In genomic region chr6:88882536-88882935, GRCh38 we compare ENCODE assay signal across 28 cellular contexts.
"Had no signal": no experiment of that assay in that cellular context is flagged by ENCODE, and none has a peak within 500 bp of the region (broad histone marks: within the 10 kb centered on the region; RNA-seq: fewer than 3 reads in every experiment).

No MANE protein-coding gene starts in this region.

- H3K27me3 Mint-ChIP-seq: naive B cell; natural killer cell treated with Interleukin-12 subunit alpha and Interleukin-12 subunit beta and Interleukin-15 and Interleukin-18, amount 100 ng/mL, for 72 hours had no signal

- H3K4me3 ChIP-seq: coronary artery, left lung, mucosa of descending colon, prostate gland, right atrium auricular region, smooth muscle cell, stomach, thyroid gland, vagina had no signal

- H3K36me3 ChIP-seq: prostate gland, thyroid gland had no signal

- H3K4me2 ChIP-seq: smooth muscle cell had no signal

- FAIRE-seq: frontal cortex, islet of Langerhans had no signal

- H3K27me3 ChIP-seq: left lung, right atrium auricular region, stomach, thyroid gland, vagina had no signal

- H3K4me3 Mint-ChIP-seq: mesothelial cell of epicardium; naive B cell; natural killer cell treated with Interleukin-12 subunit alpha and Interleukin-12 subunit beta and Interleukin-15 and Interleukin-18, amount 100 ng/mL, for 72 hours; neural crest cell had no signal

- H3K4me1 ChIP-seq: left lung, prostate gland, right atrium auricular region, thyroid gland, vagina had no signal

- H3K27ac ChIP-seq: coronary artery, left lung, prostate gland, right atrium auricular region, stomach, thyroid gland, vagina had no signal

- H3K9me3 ChIP-seq: mucosa of descending colon, prostate gland, right atrium auricular region, stomach, thyroid gland, vagina had no signal

- H3K9me3 Mint-ChIP-seq: naive B cell; natural killer cell treated with Interleukin-12 subunit alpha and Interleukin-12 subunit beta and Interleukin-15 and Interleukin-18, amount 100 ng/mL, for 72 hours had no signal

- DNase-seq: dermis blood vessel endothelial cell; effector CD4-positive, alpha-beta T cell; head of caudate nucleus; left cardiac atrium; left lung; mesenchymal stem cell; mucosa of descending colon; naive B cell; nucleus accumbens; stimulated activated CD4-positive, alpha-beta T cell treated with anti-CD3 and anti-CD28 coated beads, Interleukin-12 subunit alpha, Interleukin-12 subunit beta, amount 100 ng/mL, for 4 hours; stimulated activated CD4-positive, alpha-beta T cell treated with anti-CD3 and anti-CD28 coated beads, Interleukin-1b, Interleukin-23, amount 100 ng/mL, for 48 hours; stimulated activated CD4-positive, alpha-beta T cell treated with anti-CD3 and anti-CD28 coated beads, Interleukin-4, amount 100 ng/mL, for 1 hour; stimulated activated CD8-positive, alpha-beta memory T cell treated with anti-CD3 and anti-CD28 coated beads, Interleukin-4, amount 100 ng/mL, for 48 hours; stimulated activated naive CD4-positive, alpha-beta T cell; stomach; thyroid gland; trophoblast cell had no signal

- ATAC-seq: left cardiac atrium; left lung; mucosa of descending colon; natural killer cell treated with Interleukin-12 subunit alpha and Interleukin-12 subunit beta and Interleukin-15 and Interleukin-18, amount 100 ng/mL, for 72 hours; sciatic nerve had no signal

- H3K27ac Mint-ChIP-seq: natural killer cell treated with Interleukin-12 subunit alpha and Interleukin-12 subunit beta and Interleukin-15 and Interleukin-18, amount 100 ng/mL, for 72 hours had no signal
